Comparison of ENCODE assay signal across 1 cellular context in the genomic region with DNA sequence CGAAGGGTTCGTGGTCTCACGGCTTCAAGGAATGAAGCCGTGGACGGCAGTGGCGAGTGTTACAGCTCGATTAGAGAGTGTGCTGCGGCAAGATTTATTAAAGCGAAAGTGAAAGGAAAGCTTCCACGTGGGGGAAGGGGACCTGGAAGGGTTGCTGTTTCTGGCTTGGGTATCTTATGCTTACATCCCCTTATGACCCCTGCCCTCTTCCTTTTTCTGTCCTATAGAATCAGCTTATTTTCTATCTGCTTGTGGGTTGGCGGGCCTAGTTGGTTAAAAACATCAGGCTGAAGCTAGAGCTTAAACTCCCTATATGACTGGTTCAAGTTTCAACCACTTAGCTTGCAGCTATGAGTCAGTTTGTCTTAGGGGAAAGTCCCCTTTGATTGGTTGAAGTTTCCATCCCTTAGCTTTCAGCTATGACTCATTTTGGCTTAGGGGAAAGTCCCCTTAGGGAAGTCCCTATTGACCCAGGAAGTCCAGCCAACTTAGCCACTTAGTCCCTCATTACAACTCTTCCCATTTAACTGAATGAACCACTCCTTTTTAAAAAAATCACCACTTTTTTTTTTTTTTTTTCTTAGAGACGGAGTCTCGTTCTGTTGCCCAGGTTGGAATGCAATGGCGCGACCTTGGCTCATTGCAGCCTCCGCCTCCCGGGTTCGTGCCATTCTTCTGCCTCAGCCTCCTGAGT.
TF ChIP-seq lines count a peak whose summit lies in the region.

No MANE protein-coding gene starts in this region.

TF ChIP-seq in GM12878, 131 proteins besides CTCF, POLR2A, EP300 and RAD21 (continued from another document and continues in another):
- TF ChIP-seq, protein P1, sequence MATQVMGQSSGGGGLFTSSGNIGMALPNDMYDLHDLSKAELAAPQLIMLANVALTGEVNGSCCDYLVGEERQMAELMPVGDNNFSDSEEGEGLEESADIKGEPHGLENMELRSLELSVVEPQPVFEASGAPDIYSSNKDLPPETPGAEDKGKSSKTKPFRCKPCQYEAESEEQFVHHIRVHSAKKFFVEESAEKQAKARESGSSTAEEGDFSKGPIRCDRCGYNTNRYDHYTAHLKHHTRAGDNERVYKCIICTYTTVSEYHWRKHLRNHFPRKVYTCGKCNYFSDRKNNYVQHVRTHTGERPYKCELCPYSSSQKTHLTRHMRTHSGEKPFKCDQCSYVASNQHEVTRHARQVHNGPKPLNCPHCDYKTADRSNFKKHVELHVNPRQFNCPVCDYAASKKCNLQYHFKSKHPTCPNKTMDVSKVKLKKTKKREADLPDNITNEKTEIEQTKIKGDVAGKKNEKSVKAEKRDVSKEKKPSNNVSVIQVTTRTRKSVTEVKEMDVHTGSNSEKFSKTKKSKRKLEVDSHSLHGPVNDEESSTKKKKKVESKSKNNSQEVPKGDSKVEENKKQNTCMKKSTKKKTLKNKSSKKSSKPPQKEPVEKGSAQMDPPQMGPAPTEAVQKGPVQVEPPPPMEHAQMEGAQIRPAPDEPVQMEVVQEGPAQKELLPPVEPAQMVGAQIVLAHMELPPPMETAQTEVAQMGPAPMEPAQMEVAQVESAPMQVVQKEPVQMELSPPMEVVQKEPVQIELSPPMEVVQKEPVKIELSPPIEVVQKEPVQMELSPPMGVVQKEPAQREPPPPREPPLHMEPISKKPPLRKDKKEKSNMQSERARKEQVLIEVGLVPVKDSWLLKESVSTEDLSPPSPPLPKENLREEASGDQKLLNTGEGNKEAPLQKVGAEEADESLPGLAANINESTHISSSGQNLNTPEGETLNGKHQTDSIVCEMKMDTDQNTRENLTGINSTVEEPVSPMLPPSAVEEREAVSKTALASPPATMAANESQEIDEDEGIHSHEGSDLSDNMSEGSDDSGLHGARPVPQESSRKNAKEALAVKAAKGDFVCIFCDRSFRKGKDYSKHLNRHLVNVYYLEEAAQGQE (IDR thresholded peaks at IDR 0.05; ENCODE audit: low read depth, low read length), result no peak
- TF ChIP-seq MEF2A (IDR thresholded peaks at IDR 0.05; ENCODE audit: insufficient read depth, low read depth, low read length) (0 out of 2 replicates have a peak, but pooled peaks have one; percentile 20), SREBF1 (IDR thresholded peaks at IDR 0.05; ENCODE audit: low read length) (no peak), TCF3 (IDR thresholded peaks at IDR 0.05; ENCODE audit: borderline replicate concordance, insufficient read depth, low read depth, low read length) (no peak), CHD2 (IDR thresholded peaks at IDR 0.05; ENCODE audit: borderline replicate concordance, low read depth, low read length) (peak; percentile 43; the same call in 1 of the 2 replicates), RCOR1 (conservative IDR thresholded peaks at IDR 0.05; ENCODE audit: low read depth, low read length) (no peak), NBN (IDR thresholded peaks at IDR 0.05) (no peak), SRF (IDR thresholded peaks at IDR 0.05; ENCODE audit: low read depth in 2 of 2, low read length in 2 of 2) (no peak), LARP7 (IDR thresholded peaks at IDR 0.05) (no peak), NFIC (IDR thresholded peaks at IDR 0.05; ENCODE audit: low read depth, low read length) (peak; percentile 75), ASH2L (IDR thresholded peaks at IDR 0.05; ENCODE audit: borderline replicate concordance, low read depth) (no peak), CREB1 (IDR thresholded peaks at IDR 0.05; ENCODE audit: low read depth) (0 out of 2 replicates have a peak, but pooled peaks have one; percentile 9), MEF2B (IDR thresholded peaks at IDR 0.05; ENCODE audit: partially characterized antibody, poor library complexity, severe bottlenecking) (peak; percentile 51), JUND (IDR thresholded peaks at IDR 0.05; ENCODE audit: low read depth, low read length) (peak; percentile 87), HCFC1 (IDR thresholded peaks at IDR 0.05; ENCODE audit: low read length) (no peak), KLF5 (IDR thresholded peaks at IDR 0.05; ENCODE audit: partially characterized antibody) (no peak), MXI1 (IDR thresholded peaks at IDR 0.05; ENCODE audit: low read depth, low read length) (peak; percentile 44; the same call in 1 of the 2 replicates), POLR2AphosphoS2 (IDR thresholded peaks at IDR 0.05; ENCODE audit: low read depth, low read length) (no peak), TBL1XR1 (IDR thresholded peaks at IDR 0.05; ENCODE audit: low read depth, low read length) (no peak), MTA3 (IDR thresholded peaks at IDR 0.05; ENCODE audit: borderline replicate concordance, low read length) (no peak; the same call in 1 of the 2 replicates), HDAC2 (IDR thresholded peaks at IDR 0.05) (no peak), CBX5 (IDR thresholded peaks at IDR 0.05; ENCODE audit: low read depth) (no peak), TAF1 (IDR thresholded peaks at IDR 0.05; ENCODE audit: borderline replicate concordance, low read depth, low read length) (no peak), ZBED1 (IDR thresholded peaks at IDR 0.05; ENCODE audit: borderline replicate concordance) (no peak; the same call in 1 of the 2 replicates), SUZ12 (IDR thresholded peaks at IDR 0.05; ENCODE audit: unreplicated experiment) (no peak), SMC3 (IDR thresholded peaks at IDR 0.05; ENCODE audit: borderline replicate concordance, low read length) (no peak), RBBP5 (conservative IDR thresholded peaks at IDR 0.05) (no peak), IKZF1 (conservative IDR thresholded peaks at IDR 0.05) (peak; percentile 65), MTA2 (IDR thresholded peaks at IDR 0.05; ENCODE audit: low read depth) (peak; percentile 86), EZH2 (IDR thresholded peaks at IDR 0.05; ENCODE audit: borderline replicate concordance, control insufficient read depth, low read depth, low read length) (no peak), EED (IDR thresholded peaks at IDR 0.05; ENCODE audit: low read depth) (peak; percentile 61; the same call in 1 of the 2 replicates), ZZZ3 (IDR thresholded peaks at IDR 0.05; ENCODE audit: control insufficient read depth, insufficient read length, low read depth) (no peak), BCL11A (IDR thresholded peaks at IDR 0.05; ENCODE audit: low read depth, low read length) (peak; percentile 70; the same call in 1 of the 2 replicates), KDM1A (IDR thresholded peaks at IDR 0.05; ENCODE audit: borderline replicate concordance) (no peak), BHLHE40 (IDR thresholded peaks at IDR 0.05; ENCODE audit: borderline replicate concordance in 1 of 2, low read depth in 2 of 2, low read length in 1 of 2) (peak in 1 of 2 experiments; percentile 17; a peak in 1 of 4 replicates), BACH1 (IDR thresholded peaks at IDR 0.05; ENCODE audit: borderline replicate concordance) (no peak; the same call in 1 of the 2 replicates), PML (IDR thresholded peaks at IDR 0.05; ENCODE audit: low read length) (no peak; the same call in 1 of the 2 replicates), STAT3 (IDR thresholded peaks at IDR 0.05; ENCODE audit: low read depth, low read length) (no peak), MYB (IDR thresholded peaks at IDR 0.05; ENCODE audit: borderline replicate concordance, low read depth, low read length) (no peak), RAD51 (IDR thresholded peaks at IDR 0.05) (no peak), FOXK2 (IDR thresholded peaks at IDR 0.05) (no peak), ESRRA (IDR thresholded peaks at IDR 0.05; ENCODE audit: low read length) (no peak), POU2F2 (IDR thresholded peaks at IDR 0.05; ENCODE audit: borderline replicate concordance, low read depth, low read length) (no peak)
- TF ChIP-seq, protein P2, sequence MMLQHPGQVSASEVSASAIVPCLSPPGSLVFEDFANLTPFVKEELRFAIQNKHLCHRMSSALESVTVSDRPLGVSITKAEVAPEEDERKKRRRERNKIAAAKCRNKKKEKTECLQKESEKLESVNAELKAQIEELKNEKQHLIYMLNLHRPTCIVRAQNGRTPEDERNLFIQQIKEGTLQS (IDR thresholded peaks at IDR 0.05; ENCODE audit: borderline replicate concordance, extremely low read depth, low read depth, low read length), result no peak
- TF ChIP-seq, protein P3, sequence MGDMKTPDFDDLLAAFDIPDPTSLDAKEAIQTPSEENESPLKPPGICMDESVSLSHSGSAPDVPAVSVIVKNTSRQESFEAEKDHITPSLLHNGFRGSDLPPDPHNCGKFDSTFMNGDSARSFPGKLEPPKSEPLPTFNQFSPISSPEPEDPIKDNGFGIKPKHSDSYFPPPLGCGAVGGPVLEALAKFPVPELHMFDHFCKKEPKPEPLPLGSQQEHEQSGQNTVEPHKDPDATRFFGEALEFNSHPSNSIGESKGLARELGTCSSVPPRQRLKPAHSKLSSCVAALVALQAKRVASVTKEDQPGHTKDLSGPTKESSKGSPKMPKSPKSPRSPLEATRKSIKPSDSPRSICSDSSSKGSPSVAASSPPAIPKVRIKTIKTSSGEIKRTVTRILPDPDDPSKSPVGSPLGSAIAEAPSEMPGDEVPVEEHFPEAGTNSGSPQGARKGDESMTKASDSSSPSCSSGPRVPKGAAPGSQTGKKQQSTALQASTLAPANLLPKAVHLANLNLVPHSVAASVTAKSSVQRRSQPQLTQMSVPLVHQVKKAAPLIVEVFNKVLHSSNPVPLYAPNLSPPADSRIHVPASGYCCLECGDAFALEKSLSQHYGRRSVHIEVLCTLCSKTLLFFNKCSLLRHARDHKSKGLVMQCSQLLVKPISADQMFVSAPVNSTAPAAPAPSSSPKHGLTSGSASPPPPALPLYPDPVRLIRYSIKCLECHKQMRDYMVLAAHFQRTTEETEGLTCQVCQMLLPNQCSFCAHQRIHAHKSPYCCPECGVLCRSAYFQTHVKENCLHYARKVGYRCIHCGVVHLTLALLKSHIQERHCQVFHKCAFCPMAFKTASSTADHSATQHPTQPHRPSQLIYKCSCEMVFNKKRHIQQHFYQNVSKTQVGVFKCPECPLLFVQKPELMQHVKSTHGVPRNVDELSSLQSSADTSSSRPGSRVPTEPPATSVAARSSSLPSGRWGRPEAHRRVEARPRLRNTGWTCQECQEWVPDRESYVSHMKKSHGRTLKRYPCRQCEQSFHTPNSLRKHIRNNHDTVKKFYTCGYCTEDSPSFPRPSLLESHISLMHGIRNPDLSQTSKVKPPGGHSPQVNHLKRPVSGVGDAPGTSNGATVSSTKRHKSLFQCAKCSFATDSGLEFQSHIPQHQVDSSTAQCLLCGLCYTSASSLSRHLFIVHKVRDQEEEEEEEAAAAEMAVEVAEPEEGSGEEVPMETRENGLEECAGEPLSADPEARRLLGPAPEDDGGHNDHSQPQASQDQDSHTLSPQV (IDR thresholded peaks at IDR 0.05), result no peak
- TF ChIP-seq, protein P4, sequence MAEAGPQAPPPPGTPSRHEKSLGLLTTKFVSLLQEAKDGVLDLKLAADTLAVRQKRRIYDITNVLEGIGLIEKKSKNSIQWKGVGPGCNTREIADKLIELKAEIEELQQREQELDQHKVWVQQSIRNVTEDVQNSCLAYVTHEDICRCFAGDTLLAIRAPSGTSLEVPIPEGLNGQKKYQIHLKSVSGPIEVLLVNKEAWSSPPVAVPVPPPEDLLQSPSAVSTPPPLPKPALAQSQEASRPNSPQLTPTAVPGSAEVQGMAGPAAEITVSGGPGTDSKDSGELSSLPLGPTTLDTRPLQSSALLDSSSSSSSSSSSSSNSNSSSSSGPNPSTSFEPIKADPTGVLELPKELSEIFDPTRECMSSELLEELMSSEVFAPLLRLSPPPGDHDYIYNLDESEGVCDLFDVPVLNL (IDR thresholded peaks at IDR 0.05; ENCODE audit: low read depth, low read length), result no peak
- TF ChIP-seq, protein P5, sequence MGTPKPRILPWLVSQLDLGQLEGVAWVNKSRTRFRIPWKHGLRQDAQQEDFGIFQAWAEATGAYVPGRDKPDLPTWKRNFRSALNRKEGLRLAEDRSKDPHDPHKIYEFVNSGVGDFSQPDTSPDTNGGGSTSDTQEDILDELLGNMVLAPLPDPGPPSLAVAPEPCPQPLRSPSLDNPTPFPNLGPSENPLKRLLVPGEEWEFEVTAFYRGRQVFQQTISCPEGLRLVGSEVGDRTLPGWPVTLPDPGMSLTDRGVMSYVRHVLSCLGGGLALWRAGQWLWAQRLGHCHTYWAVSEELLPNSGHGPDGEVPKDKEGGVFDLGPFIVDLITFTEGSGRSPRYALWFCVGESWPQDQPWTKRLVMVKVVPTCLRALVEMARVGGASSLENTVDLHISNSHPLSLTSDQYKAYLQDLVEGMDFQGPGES (IDR thresholded peaks at IDR 0.05), result no peak
- TF ChIP-seq, protein P6, sequence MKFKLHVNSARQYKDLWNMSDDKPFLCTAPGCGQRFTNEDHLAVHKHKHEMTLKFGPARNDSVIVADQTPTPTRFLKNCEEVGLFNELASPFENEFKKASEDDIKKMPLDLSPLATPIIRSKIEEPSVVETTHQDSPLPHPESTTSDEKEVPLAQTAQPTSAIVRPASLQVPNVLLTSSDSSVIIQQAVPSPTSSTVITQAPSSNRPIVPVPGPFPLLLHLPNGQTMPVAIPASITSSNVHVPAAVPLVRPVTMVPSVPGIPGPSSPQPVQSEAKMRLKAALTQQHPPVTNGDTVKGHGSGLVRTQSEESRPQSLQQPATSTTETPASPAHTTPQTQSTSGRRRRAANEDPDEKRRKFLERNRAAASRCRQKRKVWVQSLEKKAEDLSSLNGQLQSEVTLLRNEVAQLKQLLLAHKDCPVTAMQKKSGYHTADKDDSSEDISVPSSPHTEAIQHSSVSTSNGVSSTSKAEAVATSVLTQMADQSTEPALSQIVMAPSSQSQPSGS (IDR thresholded peaks at IDR 0.05; ENCODE audit: low read length), result peak; percentile 84
- TF ChIP-seq, protein P7, sequence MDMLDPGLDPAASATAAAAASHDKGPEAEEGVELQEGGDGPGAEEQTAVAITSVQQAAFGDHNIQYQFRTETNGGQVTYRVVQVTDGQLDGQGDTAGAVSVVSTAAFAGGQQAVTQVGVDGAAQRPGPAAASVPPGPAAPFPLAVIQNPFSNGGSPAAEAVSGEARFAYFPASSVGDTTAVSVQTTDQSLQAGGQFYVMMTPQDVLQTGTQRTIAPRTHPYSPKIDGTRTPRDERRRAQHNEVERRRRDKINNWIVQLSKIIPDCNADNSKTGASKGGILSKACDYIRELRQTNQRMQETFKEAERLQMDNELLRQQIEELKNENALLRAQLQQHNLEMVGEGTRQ (IDR thresholded peaks at IDR 0.05; ENCODE audit: borderline replicate concordance, low read depth, low read length), result no peak
- TF ChIP-seq, protein P8, sequence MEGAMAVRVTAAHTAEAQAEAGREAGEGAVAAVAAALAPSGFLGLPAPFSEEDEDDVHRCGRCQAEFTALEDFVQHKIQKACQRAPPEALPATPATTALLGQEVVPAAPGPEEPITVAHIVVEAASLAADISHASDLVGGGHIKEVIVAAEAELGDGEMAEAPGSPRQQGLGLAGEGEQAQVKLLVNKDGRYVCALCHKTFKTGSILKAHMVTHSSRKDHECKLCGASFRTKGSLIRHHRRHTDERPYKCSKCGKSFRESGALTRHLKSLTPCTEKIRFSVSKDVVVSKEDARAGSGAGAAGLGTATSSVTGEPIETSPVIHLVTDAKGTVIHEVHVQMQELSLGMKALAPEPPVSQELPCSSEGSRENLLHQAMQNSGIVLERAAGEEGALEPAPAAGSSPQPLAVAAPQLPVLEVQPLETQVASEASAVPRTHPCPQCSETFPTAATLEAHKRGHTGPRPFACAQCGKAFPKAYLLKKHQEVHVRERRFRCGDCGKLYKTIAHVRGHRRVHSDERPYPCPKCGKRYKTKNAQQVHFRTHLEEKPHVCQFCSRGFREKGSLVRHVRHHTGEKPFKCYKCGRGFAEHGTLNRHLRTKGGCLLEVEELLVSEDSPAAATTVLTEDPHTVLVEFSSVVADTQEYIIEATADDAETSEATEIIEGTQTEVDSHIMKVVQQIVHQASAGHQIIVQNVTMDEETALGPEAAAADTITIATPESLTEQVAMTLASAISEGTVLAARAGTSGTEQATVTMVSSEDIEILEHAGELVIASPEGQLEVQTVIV (IDR thresholded peaks at IDR 0.05; ENCODE audit: borderline replicate concordance, partially characterized antibody), result no peak
